Comparison of ENCODE assay signal across 12 cellular contexts in the genomic region with DNA sequence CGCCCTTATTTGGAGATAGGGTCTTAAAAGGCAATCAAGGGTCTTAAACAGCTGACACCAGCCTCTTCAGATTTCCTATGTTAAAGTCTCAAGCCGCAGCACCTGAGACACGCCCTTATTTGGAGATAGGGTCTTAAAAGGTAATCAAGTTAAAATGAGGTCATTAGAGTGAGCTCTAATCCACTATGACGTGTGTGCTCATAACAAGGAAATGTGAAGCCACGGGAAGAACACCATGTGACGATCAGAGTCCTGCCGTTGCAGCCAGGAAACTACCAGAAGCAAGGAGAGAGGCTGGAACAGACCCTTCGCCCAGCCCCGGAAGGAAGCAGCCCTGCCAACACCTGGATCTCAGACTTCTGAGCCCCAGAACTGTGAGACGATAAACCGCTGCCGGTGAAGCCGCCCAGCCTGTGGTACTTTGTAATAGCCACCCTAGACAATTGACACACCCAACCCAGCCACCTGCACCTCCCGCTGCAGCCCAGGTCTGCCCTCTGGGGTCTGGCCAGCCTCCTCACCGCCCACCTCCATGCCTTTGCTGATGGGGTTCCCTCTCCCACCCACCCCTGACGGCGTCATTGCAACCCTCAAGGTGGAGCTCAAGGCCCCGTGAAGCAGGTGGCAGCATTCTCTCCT.
DNase-seq lines count a peak whose midpoint lies in the region; TF ChIP-seq lines count a peak whose summit lies in the region.
"Had no signal": no experiment of that assay in that cellular context is flagged by ENCODE, and none has a peak within 500 bp of the region (broad histone marks: within the 10 kb centered on the region; RNA-seq: fewer than 3 reads in every experiment).

No MANE protein-coding gene starts in this region.

- CTCF ChIA-PET in activated naive CD4-positive, alpha-beta T cell treated with anti-CD3 and anti-CD28 coated beads, Interleukin-2, amount 10 ng/mL, durations not matched to agents 7 days and 5 days (lab: Charles Lee) = no interaction called here

- no peaks in the 10 kb centered on the region for H3K79me1 ChIP-seq in mesenchymal stem cell (replicated peaks; ENCODE audit: low read length, poor library complexity, severe bottlenecking)

- H4K8ac ChIP-seq in mesenchymal stem cell (ENCODE audit: low read length) = no peak overlapping the region

- no peaks in the 10 kb centered on the region for H3K36me3 Mint-ChIP-seq in activated naive CD4-positive, alpha-beta T cell treated with anti-CD3 and anti-CD28 coated beads, Interleukin-2, amount 10 ng/mL, durations not matched to agents 7 days and 5 days
- H3K36me3 Mint-ChIP-seq in osteocyte (ENCODE audit: unreplicated experiment) (no peaks in the 10 kb centered on the region), glutamatergic neuron (ENCODE audit: unreplicated experiment) (no peaks in the 10 kb centered on the region)

- no peak overlapping the region for H2BK15ac ChIP-seq in mesenchymal stem cell (ENCODE audit: low read depth, poor library complexity, severe bottlenecking)

- H3K36me3 ChIP-seq in osteoblast (ENCODE audit: insufficient read depth, low read length) (no peaks in the 10 kb centered on the region), mesenchymal stem cell (ENCODE audit: control insufficient read depth in 1 of 2, insufficient read depth in 2 of 2, low read depth in 1 of 2, low read length in 2 of 2) (no peaks in the 10 kb centered on the region)
- H3K36me3 ChIP-seq: breast epithelium, ovary had no signal

- H3K4ac ChIP-seq in mesenchymal stem cell (ENCODE audit: low read depth in 1 of 2, low read length in 2 of 2) = no peak overlapping the region

- H4K20me1 ChIP-seq in osteoblast (ENCODE audit: insufficient read depth, low read length) = no peaks in the 10 kb centered on the region

- no peak overlapping the region for H3K14ac ChIP-seq in mesenchymal stem cell (ENCODE audit: low read length in 2 of 2)

- no peaks in the 10 kb centered on the region for H3K4me1 ChIP-seq in osteoblast (ENCODE audit: insufficient read depth, low read length)
- H3K4me1 ChIP-seq in mesenchymal stem cell (ENCODE audit: control insufficient read depth, insufficient read depth, low read depth, low read length) = no peaks in the 10 kb centered on the region
- H3K4me1 ChIP-seq: breast epithelium had no signal

- H3K27me3 Mint-ChIP-seq in activated naive CD4-positive, alpha-beta T cell treated with anti-CD3 and anti-CD28 coated beads, Interleukin-2, amount 10 ng/mL, durations not matched to agents 7 days and 5 days = peaks cover 28% of the 10 kb centered on the region
- H3K27me3 Mint-ChIP-seq in osteocyte (ENCODE audit: unreplicated experiment) (peaks cover 66% of the 10 kb centered on the region), glutamatergic neuron (ENCODE audit: unreplicated experiment) (peaks cover 4% of the 10 kb centered on the region)

- H3K27ac Mint-ChIP-seq in activated naive CD4-positive, alpha-beta T cell treated with anti-CD3 and anti-CD28 coated beads, Interleukin-2, amount 10 ng/mL, durations not matched to agents 7 days and 5 days = peak overlapping the region; percentile 89
- H3K27ac Mint-ChIP-seq in osteocyte (ENCODE audit: unreplicated experiment) = no peak overlapping the region
- H3K27ac Mint-ChIP-seq in glutamatergic neuron (ENCODE audit: unreplicated experiment) = no peak overlapping the region

- H3K4me3 ChIP-seq in osteoblast (ENCODE audit: insufficient read depth, low read length) (no peak overlapping the region), mesenchymal stem cell (ENCODE audit: insufficient read depth in 1 of 2, low read depth in 1 of 2, low read length in 2 of 2) (no peak overlapping the region)
- H3K4me3 ChIP-seq: breast epithelium, ovary had no signal

- no peak overlapping the region for H2BK120ac ChIP-seq in mesenchymal stem cell (ENCODE audit: low read depth, low read length)

- no peaks in the 10 kb centered on the region for H3K9me3 Mint-ChIP-seq in activated naive CD4-positive, alpha-beta T cell treated with anti-CD3 and anti-CD28 coated beads, Interleukin-2, amount 10 ng/mL, durations not matched to agents 7 days and 5 days
- no peaks in the 10 kb centered on the region for H3K9me3 Mint-ChIP-seq in osteocyte (ENCODE audit: unreplicated experiment)
- peaks cover 8% of the 10 kb centered on the region for H3K9me3 Mint-ChIP-seq in glutamatergic neuron (ENCODE audit: unreplicated experiment)

- no peak overlapping the region for H2AK5ac ChIP-seq in mesenchymal stem cell (ENCODE audit: low read length, severe bottlenecking)

- DNase-seq in NCI-H82 (lab: John Stamatoyannopoulos, UW) = peak; percentile 67
- no peak for DNase-seq in NCI-H82 treated with DMSO at 0.1 percent for 48 hours (lab: John Stamatoyannopoulos, UW; ENCODE audit: unreplicated experiment)
- DNase-seq in NCI-H2171 treated with DMSO at 0.1 percent for 48 hours (lab: John Stamatoyannopoulos, UW) = peak; percentile 94
- DNase-seq in activated naive CD4-positive, alpha-beta T cell treated with anti-CD3 and anti-CD28 coated beads, Interleukin-2, amount 10 ng/mL, durations not matched to agents 7 days and 5 days = peak; percentile 76
- peak; percentile 17 for DNase-seq in osteoblast (ENCODE audit: insufficient read length, low spot score, missing footprints)
- no peak for DNase-seq in osteocyte (ENCODE audit: extremely low spot score, unreplicated experiment)
- no peak for DNase-seq in glutamatergic neuron
- DNase-seq in mesenchymal stem cell = no peak
- DNase-seq: left cardiac atrium, ovary had no signal

- 46% methylated on average over 18 of the region's 18 CpGs for WGBS in mesenchymal stem cell

- H2AFZ ChIP-seq in osteoblast (ENCODE audit: low read length) (no peak overlapping the region), mesenchymal stem cell (ENCODE audit: low read depth, low read length) (no peak overlapping the region)

- no peak overlapping the region for H4K91ac ChIP-seq in mesenchymal stem cell (ENCODE audit: low read length)

- H3K27ac ChIP-seq in osteoblast (ENCODE audit: low read depth, low read length) = no peak overlapping the region
- H3K27ac ChIP-seq in mesenchymal stem cell (ENCODE audit: low read length, poor library complexity, severe bottlenecking) = no peak overlapping the region
- H3K27ac ChIP-seq: breast epithelium, ovary, RWPE1 had no signal

- H3K4me2 ChIP-seq in osteoblast (ENCODE audit: insufficient read depth, low read length) (no peak overlapping the region), mesenchymal stem cell (ENCODE audit: low read length, poor library complexity, severe bottlenecking) (no peak overlapping the region)

- H3K4me1 Mint-ChIP-seq in activated naive CD4-positive, alpha-beta T cell treated with anti-CD3 and anti-CD28 coated beads, Interleukin-2, amount 10 ng/mL, durations not matched to agents 7 days and 5 days = peaks cover 24% of the 10 kb centered on the region
- H3K4me1 Mint-ChIP-seq in osteocyte (ENCODE audit: unreplicated experiment) (no peaks in the 10 kb centered on the region), glutamatergic neuron (ENCODE audit: low read depth, unreplicated experiment) (peaks cover 13% of the 10 kb centered on the region)

- no peak overlapping the region for H3K9ac ChIP-seq in mesenchymal stem cell (ENCODE audit: low read length)

- H3K23ac ChIP-seq in mesenchymal stem cell (ENCODE audit: low read length in 2 of 2) = no peak overlapping the region

- H3K27me3 ChIP-seq in osteoblast (ENCODE audit: insufficient read depth, low read length) = peaks cover 10% of the 10 kb centered on the region
- H3K27me3 ChIP-seq in mesenchymal stem cell (ENCODE audit: control insufficient read depth in 1 of 2, insufficient read depth in 1 of 2, low read length in 2 of 2) = peaks cover 59 to 98% of the 10 kb centered on the region in 2 experiments
- H3K27me3 ChIP-seq: ovary had no signal

- H2BK12ac ChIP-seq in mesenchymal stem cell (ENCODE audit: low read length in 2 of 2) = no peak overlapping the region

- H3K79me2 ChIP-seq in osteoblast (ENCODE audit: insufficient read depth, low read length) = no peaks in the 10 kb centered on the region

- H3K9me3 ChIP-seq in osteoblast (ENCODE audit: low read depth, low read length) (no peaks in the 10 kb centered on the region), mesenchymal stem cell (ENCODE audit: control insufficient read depth, low read length) (no peaks in the 10 kb centered on the region)
- H3K9me3 ChIP-seq: breast epithelium, ovary had no signal

- no peak overlapping the region for H2BK5ac ChIP-seq in mesenchymal stem cell (ENCODE audit: low read depth, low read length, poor library complexity, severe bottlenecking)

- TF ChIP-seq CTCF in osteoblast (IDR thresholded peaks at IDR 0.05; ENCODE audit: extremely low read depth, low read depth, low read length) (no peak), osteocyte (IDR thresholded peaks at IDR 0.05) (no peak), glutamatergic neuron (IDR thresholded peaks at IDR 0.05; ENCODE audit: partially characterized antibody, unreplicated experiment) (no peak)

- H3K18ac ChIP-seq in mesenchymal stem cell (ENCODE audit: low read depth in 1 of 2, low read length in 2 of 2) = no peak overlapping the region

- H3K4me3 Mint-ChIP-seq in activated naive CD4-positive, alpha-beta T cell treated with anti-CD3 and anti-CD28 coated beads, Interleukin-2, amount 10 ng/mL, durations not matched to agents 7 days and 5 days = no peak overlapping the region
- H3K4me3 Mint-ChIP-seq in osteocyte (ENCODE audit: unreplicated experiment) (no peak overlapping the region), glutamatergic neuron (ENCODE audit: unreplicated experiment) (no peak overlapping the region)

Comparison
In these comparisons a context has a peak if more than half of its experiments do, and no peak if none do; other contexts are left out.
1. DNase-seq: peak in NCI-H82 (single experiment), NCI-H2171 treated with DMSO at 0.1 percent for 48 hours (single experiment), activated naive CD4-positive, alpha-beta T cell treated with anti-CD3 and anti-CD28 coated beads, Interleukin-2, amount 10 ng/mL, durations not matched to agents 7 days and 5 days (single experiment) and osteoblast (single experiment); none in NCI-H82 treated with DMSO at 0.1 percent for 48 hours (single experiment), osteocyte (single experiment), glutamatergic neuron (single experiment) and mesenchymal stem cell (single experiment).